ENCODE assay signal across 1 cellular context in the genomic region with DNA sequence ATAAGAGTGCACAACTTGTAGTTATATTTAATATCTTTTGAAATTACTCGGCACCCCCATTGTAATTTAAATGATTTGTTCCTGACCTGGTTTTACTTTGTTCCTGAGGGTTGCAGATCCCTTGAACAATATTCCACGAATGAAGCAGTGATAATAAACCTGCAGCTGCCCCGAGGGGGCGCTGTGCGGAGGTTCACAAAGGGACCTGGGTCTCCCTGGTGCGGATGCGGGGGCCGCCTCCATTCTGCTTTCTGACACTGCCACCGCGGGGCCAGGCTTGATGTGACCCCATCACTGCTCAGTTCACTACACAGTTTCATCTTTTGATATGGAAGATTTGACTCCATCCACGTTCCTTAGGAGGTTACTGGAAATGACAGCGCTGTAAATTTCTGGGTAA.
TF ChIP-seq lines count a peak whose summit lies in the region.

No MANE protein-coding gene starts in this region.

TF ChIP-seq in K562, 482 proteins besides CTCF, POLR2A, EP300 and RAD21 (continued from another document and continues in another):
- TF ChIP-seq, protein P1, sequence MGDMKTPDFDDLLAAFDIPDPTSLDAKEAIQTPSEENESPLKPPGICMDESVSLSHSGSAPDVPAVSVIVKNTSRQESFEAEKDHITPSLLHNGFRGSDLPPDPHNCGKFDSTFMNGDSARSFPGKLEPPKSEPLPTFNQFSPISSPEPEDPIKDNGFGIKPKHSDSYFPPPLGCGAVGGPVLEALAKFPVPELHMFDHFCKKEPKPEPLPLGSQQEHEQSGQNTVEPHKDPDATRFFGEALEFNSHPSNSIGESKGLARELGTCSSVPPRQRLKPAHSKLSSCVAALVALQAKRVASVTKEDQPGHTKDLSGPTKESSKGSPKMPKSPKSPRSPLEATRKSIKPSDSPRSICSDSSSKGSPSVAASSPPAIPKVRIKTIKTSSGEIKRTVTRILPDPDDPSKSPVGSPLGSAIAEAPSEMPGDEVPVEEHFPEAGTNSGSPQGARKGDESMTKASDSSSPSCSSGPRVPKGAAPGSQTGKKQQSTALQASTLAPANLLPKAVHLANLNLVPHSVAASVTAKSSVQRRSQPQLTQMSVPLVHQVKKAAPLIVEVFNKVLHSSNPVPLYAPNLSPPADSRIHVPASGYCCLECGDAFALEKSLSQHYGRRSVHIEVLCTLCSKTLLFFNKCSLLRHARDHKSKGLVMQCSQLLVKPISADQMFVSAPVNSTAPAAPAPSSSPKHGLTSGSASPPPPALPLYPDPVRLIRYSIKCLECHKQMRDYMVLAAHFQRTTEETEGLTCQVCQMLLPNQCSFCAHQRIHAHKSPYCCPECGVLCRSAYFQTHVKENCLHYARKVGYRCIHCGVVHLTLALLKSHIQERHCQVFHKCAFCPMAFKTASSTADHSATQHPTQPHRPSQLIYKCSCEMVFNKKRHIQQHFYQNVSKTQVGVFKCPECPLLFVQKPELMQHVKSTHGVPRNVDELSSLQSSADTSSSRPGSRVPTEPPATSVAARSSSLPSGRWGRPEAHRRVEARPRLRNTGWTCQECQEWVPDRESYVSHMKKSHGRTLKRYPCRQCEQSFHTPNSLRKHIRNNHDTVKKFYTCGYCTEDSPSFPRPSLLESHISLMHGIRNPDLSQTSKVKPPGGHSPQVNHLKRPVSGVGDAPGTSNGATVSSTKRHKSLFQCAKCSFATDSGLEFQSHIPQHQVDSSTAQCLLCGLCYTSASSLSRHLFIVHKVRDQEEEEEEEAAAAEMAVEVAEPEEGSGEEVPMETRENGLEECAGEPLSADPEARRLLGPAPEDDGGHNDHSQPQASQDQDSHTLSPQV (IDR thresholded peaks at IDR 0.05) = no peak
- TF ChIP-seq, protein P2, sequence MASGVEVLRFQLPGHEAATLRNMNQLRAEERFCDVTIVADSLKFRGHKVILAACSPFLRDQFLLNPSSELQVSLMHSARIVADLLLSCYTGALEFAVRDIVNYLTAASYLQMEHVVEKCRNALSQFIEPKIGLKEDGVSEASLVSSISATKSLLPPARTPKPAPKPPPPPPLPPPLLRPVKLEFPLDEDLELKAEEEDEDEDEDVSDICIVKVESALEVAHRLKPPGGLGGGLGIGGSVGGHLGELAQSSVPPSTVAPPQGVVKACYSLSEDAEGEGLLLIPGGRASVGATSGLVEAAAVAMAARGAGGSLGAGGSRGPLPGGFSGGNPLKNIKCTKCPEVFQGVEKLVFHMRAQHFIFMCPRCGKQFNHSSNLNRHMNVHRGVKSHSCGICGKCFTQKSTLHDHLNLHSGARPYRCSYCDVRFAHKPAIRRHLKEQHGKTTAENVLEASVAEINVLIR (CRISPR knock-in tag; IDR thresholded peaks at IDR 0.05) = no peak
- TF ChIP-seq DACH1 (IDR thresholded peaks at IDR 0.05; ENCODE audit: partially characterized antibody) (no peak), FOXK1 (CRISPR knock-in tag; IDR thresholded peaks at IDR 0.05; ENCODE audit: borderline replicate concordance) (no peak), BRD4 (IDR thresholded peaks at IDR 0.05) (no peak), E2F3 (CRISPR knock-in tag; IDR thresholded peaks at IDR 0.05) (no peak), ZNF764 (CRISPR knock-in tag; IDR thresholded peaks at IDR 0.05; ENCODE audit: low read depth) (no peak), DPF2 (IDR thresholded peaks at IDR 0.05) (no peak), NEUROD1 (IDR thresholded peaks at IDR 0.05; ENCODE audit: borderline replicate concordance, low read depth, low read length, partially characterized antibody) (peak; percentile 38), SRSF1 (IDR thresholded peaks at IDR 0.05; ENCODE audit: low read depth, low read length) (no peak), FOXP1 (CRISPR knock-in tag; IDR thresholded peaks at IDR 0.05) (peak; percentile 32; the same call in 1 of the 2 replicates)
- TF ChIP-seq, protein P3, sequence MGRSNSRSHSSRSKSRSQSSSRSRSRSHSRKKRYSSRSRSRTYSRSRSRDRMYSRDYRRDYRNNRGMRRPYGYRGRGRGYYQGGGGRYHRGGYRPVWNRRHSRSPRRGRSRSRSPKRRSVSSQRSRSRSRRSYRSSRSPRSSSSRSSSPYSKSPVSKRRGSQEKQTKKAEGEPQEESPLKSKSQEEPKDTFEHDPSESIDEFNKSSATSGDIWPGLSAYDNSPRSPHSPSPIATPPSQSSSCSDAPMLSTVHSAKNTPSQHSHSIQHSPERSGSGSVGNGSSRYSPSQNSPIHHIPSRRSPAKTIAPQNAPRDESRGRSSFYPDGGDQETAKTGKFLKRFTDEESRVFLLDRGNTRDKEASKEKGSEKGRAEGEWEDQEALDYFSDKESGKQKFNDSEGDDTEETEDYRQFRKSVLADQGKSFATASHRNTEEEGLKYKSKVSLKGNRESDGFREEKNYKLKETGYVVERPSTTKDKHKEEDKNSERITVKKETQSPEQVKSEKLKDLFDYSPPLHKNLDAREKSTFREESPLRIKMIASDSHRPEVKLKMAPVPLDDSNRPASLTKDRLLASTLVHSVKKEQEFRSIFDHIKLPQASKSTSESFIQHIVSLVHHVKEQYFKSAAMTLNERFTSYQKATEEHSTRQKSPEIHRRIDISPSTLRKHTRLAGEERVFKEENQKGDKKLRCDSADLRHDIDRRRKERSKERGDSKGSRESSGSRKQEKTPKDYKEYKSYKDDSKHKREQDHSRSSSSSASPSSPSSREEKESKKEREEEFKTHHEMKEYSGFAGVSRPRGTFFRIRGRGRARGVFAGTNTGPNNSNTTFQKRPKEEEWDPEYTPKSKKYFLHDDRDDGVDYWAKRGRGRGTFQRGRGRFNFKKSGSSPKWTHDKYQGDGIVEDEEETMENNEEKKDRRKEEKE (IDR thresholded peaks at IDR 0.05; ENCODE audit: borderline replicate concordance in 1 of 2, control insufficient read depth in 1 of 2, low read depth in 2 of 2, low read length in 1 of 2) = no peak
- TF ChIP-seq, protein P4, sequence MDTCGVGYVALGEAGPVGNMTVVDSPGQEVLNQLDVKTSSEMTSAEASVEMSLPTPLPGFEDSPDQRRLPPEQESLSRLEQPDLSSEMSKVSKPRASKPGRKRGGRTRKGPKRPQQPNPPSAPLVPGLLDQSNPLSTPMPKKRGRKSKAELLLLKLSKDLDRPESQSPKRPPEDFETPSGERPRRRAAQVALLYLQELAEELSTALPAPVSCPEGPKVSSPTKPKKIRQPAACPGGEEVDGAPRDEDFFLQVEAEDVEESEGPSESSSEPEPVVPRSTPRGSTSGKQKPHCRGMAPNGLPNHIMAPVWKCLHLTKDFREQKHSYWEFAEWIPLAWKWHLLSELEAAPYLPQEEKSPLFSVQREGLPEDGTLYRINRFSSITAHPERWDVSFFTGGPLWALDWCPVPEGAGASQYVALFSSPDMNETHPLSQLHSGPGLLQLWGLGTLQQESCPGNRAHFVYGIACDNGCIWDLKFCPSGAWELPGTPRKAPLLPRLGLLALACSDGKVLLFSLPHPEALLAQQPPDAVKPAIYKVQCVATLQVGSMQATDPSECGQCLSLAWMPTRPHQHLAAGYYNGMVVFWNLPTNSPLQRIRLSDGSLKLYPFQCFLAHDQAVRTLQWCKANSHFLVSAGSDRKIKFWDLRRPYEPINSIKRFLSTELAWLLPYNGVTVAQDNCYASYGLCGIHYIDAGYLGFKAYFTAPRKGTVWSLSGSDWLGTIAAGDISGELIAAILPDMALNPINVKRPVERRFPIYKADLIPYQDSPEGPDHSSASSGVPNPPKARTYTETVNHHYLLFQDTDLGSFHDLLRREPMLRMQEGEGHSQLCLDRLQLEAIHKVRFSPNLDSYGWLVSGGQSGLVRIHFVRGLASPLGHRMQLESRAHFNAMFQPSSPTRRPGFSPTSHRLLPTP (IDR thresholded peaks at IDR 0.05; ENCODE audit: borderline replicate concordance, extremely low read depth, insufficient read length) = no peak
- TF ChIP-seq, protein P5, sequence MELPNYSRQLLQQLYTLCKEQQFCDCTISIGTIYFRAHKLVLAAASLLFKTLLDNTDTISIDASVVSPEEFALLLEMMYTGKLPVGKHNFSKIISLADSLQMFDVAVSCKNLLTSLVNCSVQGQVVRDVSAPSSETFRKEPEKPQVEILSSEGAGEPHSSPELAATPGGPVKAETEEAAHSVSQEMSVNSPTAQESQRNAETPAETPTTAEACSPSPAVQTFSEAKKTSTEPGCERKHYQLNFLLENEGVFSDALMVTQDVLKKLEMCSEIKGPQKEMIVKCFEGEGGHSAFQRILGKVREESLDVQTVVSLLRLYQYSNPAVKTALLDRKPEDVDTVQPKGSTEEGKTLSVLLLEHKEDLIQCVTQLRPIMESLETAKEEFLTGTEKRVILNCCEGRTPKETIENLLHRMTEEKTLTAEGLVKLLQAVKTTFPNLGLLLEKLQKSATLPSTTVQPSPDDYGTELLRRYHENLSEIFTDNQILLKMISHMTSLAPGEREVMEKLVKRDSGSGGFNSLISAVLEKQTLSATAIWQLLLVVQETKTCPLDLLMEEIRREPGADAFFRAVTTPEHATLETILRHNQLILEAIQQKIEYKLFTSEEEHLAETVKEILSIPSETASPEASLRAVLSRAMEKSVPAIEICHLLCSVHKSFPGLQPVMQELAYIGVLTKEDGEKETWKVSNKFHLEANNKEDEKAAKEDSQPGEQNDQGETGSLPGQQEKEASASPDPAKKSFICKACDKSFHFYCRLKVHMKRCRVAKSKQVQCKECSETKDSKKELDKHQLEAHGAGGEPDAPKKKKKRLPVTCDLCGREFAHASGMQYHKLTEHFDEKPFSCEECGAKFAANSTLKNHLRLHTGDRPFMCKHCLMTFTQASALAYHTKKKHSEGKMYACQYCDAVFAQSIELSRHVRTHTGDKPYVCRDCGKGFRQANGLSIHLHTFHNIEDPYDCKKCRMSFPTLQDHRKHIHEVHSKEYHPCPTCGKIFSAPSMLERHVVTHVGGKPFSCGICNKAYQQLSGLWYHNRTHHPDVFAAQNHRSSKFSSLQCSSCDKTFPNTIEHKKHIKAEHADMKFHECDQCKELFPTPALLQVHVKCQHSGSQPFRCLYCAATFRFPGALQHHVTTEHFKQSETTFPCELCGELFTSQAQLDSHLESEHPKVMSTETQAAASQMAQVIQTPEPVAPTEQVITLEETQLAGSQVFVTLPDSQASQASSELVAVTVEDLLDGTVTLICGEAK (IDR thresholded peaks at IDR 0.05) = no peak
- TF ChIP-seq, protein P5 (CRISPR knock-in tag; IDR thresholded peaks at IDR 0.05) = no peak
- TF ChIP-seq, protein P6, sequence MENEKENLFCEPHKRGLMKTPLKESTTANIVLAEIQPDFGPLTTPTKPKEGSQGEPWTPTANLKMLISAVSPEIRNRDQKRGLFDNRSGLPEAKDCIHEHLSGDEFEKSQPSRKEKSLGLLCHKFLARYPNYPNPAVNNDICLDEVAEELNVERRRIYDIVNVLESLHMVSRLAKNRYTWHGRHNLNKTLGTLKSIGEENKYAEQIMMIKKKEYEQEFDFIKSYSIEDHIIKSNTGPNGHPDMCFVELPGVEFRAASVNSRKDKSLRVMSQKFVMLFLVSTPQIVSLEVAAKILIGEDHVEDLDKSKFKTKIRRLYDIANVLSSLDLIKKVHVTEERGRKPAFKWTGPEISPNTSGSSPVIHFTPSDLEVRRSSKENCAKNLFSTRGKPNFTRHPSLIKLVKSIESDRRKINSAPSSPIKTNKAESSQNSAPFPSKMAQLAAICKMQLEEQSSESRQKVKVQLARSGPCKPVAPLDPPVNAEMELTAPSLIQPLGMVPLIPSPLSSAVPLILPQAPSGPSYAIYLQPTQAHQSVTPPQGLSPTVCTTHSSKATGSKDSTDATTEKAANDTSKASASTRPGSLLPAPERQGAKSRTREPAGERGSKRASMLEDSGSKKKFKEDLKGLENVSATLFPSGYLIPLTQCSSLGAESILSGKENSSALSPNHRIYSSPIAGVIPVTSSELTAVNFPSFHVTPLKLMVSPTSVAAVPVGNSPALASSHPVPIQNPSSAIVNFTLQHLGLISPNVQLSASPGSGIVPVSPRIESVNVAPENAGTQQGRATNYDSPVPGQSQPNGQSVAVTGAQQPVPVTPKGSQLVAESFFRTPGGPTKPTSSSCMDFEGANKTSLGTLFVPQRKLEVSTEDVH (IDR thresholded peaks at IDR 0.05; ENCODE audit: low read depth, partially characterized antibody) = no peak
- TF ChIP-seq, protein P7, sequence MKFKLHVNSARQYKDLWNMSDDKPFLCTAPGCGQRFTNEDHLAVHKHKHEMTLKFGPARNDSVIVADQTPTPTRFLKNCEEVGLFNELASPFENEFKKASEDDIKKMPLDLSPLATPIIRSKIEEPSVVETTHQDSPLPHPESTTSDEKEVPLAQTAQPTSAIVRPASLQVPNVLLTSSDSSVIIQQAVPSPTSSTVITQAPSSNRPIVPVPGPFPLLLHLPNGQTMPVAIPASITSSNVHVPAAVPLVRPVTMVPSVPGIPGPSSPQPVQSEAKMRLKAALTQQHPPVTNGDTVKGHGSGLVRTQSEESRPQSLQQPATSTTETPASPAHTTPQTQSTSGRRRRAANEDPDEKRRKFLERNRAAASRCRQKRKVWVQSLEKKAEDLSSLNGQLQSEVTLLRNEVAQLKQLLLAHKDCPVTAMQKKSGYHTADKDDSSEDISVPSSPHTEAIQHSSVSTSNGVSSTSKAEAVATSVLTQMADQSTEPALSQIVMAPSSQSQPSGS (CRISPR knock-in tag; IDR thresholded peaks at IDR 0.05) = no peak
- TF ChIP-seq, protein P8, sequence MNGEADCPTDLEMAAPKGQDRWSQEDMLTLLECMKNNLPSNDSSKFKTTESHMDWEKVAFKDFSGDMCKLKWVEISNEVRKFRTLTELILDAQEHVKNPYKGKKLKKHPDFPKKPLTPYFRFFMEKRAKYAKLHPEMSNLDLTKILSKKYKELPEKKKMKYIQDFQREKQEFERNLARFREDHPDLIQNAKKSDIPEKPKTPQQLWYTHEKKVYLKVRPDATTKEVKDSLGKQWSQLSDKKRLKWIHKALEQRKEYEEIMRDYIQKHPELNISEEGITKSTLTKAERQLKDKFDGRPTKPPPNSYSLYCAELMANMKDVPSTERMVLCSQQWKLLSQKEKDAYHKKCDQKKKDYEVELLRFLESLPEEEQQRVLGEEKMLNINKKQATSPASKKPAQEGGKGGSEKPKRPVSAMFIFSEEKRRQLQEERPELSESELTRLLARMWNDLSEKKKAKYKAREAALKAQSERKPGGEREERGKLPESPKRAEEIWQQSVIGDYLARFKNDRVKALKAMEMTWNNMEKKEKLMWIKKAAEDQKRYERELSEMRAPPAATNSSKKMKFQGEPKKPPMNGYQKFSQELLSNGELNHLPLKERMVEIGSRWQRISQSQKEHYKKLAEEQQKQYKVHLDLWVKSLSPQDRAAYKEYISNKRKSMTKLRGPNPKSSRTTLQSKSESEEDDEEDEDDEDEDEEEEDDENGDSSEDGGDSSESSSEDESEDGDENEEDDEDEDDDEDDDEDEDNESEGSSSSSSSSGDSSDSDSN (IDR thresholded peaks at IDR 0.05; ENCODE audit: borderline replicate concordance in 1 of 2, low read depth in 2 of 2, low read length in 2 of 2) = no peak
